Comparison of ENCODE assay signal across 19 cellular contexts in genomic region chr2:69890881-69891280, GRCh38.
"Had no signal": no experiment of that assay in that cellular context is flagged by ENCODE, and none has a peak within 500 bp of the region (broad histone marks: within the 10 kb centered on the region; RNA-seq: fewer than 3 reads in every experiment).

No MANE protein-coding gene starts in this region.

- H3K36me3 ChIP-seq: right atrium auricular region, tibial artery, uterus had no signal

- H3K4me3 ChIP-seq: dorsolateral prefrontal cortex, esophagus muscularis mucosa, gastroesophageal sphincter, right atrium auricular region, tibial artery, upper lobe of left lung, uterus had no signal

- H3K4me3 Mint-ChIP-seq: immature natural killer cell, nephron had no signal

- H3K9me3 ChIP-seq: right atrium auricular region, upper lobe of left lung, uterus had no signal

- H3K9me3 Mint-ChIP-seq: immature natural killer cell, nephron had no signal

- H3K27ac ChIP-seq: dorsolateral prefrontal cortex, epithelial cell of prostate, esophagus muscularis mucosa, gastroesophageal sphincter, right atrium auricular region, tibial artery, upper lobe of left lung, uterus had no signal

- H3K27me3 Mint-ChIP-seq: naive B cell had no signal

- ATAC-seq: gastroesophageal sphincter; stimulated activated naive CD8-positive, alpha-beta T cell treated with anti-CD3 and anti-CD28 coated beads, Interleukin-15, Interleukin-2, amounts not matched to agents 100 U/mL and 50 U/mL, for 24 hours had no signal

- FAIRE-seq: endometrium, keratinocyte, small intestine had no signal

- H3K27me3 ChIP-seq: dorsolateral prefrontal cortex, esophagus muscularis mucosa, gastroesophageal sphincter, right atrium auricular region, tibial artery, upper lobe of left lung, uterus had no signal

- DNase-seq: cortex of kidney; dorsolateral prefrontal cortex; effector CD8-positive, alpha-beta T cell; immature natural killer cell; mesendoderm; naive B cell; small intestine; stimulated activated CD4-positive, alpha-beta T cell treated with anti-CD3 and anti-CD28 coated beads, Interleukin-12 subunit alpha, Interleukin-12 subunit beta, amount 100 ng/mL, for 4 hours; stimulated activated naive CD8-positive, alpha-beta T cell treated with anti-CD3 and anti-CD28 coated beads, Interleukin-15, Interleukin-2, amounts not matched to agents 100 U/mL and 50 U/mL, for 24 hours; tibial artery; upper lobe of left lung; uterus had no signal

- H3K4me1 ChIP-seq: uterus had no signal

- H3K27ac Mint-ChIP-seq: immature natural killer cell, nephron had no signal
